Comparison of ENCODE assay signal across 13 cellular contexts in the genomic region with DNA sequence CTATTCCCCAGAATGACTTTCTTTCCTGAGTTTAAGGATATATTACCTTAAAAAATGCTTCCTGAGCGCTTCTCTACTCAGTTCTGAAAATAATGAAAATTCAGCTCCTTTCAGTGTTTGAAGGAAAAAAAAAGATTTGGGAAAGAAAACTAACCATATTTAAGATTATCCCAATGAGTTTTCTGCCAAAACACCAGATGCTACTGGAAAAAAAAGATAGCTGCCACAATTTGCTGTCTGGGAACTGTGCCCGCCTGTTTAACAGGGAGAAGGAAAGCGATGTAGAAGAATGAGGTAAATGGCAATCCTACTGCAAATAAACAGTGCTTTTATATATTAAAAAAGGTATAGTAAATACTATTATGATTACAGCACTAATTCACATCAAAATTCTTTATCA.
"Had no signal": no experiment of that assay in that cellular context is flagged by ENCODE, and none has a peak within 500 bp of the region (broad histone marks: within the 10 kb centered on the region; RNA-seq: fewer than 3 reads in every experiment).

No MANE protein-coding gene starts in this region.

- DNase-seq: activated CD4-positive, alpha-beta T cell treated with anti-CD3 and anti-CD28 coated beads, Interleukin-2, amount 50 U/mL, for 4 hours; activated CD4-positive, CD25-positive, alpha-beta regulatory T cell treated with anti-CD3 and anti-CD28 coated beads, Interleukin-2, amount 50 U/mL, for 72 hours; activated naive CD4-positive, alpha-beta T cell treated with anti-CD3 and anti-CD28 coated beads for 36 hours; activated naive CD8-positive, alpha-beta T cell treated with anti-CD3 and anti-CD28 coated beads, Interleukin-2, amount 50 U/mL, for 24 hours; activated T-cell treated with anti-CD3 and anti-CD28 coated beads for 4 hours; aorta; psoas muscle; spleen; T-cell; T-helper 9 cell; thyroid gland had no signal

- H3K4me3 ChIP-seq: breast epithelium, gastroesophageal sphincter, psoas muscle, spleen, thyroid gland had no signal

- H3K27me3 ChIP-seq: breast epithelium, gastroesophageal sphincter, spleen, thyroid gland had no signal

- H3K36me3 ChIP-seq: breast epithelium, gastroesophageal sphincter, spleen, thyroid gland had no signal

- H3K9me3 ChIP-seq: breast epithelium, gastroesophageal sphincter, psoas muscle, thyroid gland had no signal

- H3K4me1 ChIP-seq: gastroesophageal sphincter, psoas muscle, spleen had no signal

- H3K27ac ChIP-seq: breast epithelium, gastroesophageal sphincter, psoas muscle, spleen, thyroid gland had no signal
